2 cellular contexts compared by ENCODE assay signal in genomic region chr9:130021123-130021522, GRCh38.
A peak's percentile ranks its signal among the peaks of the same experiment; 100 is the strongest.
TF ChIP-seq lines count a peak whose summit lies in the region.

No MANE protein-coding gene starts in this region.

TF ChIP-seq in GM12878, 131 proteins besides CTCF, POLR2A, EP300 and RAD21 (continues in another document):
- peak; percentile 90 for TF ChIP-seq MEF2A (IDR thresholded peaks at IDR 0.05; ENCODE audit: insufficient read depth, low read depth, low read length)
- no peak for TF ChIP-seq MXI1 (IDR thresholded peaks at IDR 0.05; ENCODE audit: low read depth, low read length)
- peak; percentile 43; the same call in 1 of the 2 replicates for TF ChIP-seq RAD51 (IDR thresholded peaks at IDR 0.05)
- no peak for TF ChIP-seq SREBF2 (IDR thresholded peaks at IDR 0.05; ENCODE audit: low read length)
- TF ChIP-seq ZNF207 (IDR thresholded peaks at IDR 0.05; ENCODE audit: borderline replicate concordance), result no peak
- no peak for TF ChIP-seq RFX5 (IDR thresholded peaks at IDR 0.05; ENCODE audit: low read depth, low read length)
- TF ChIP-seq RB1 (IDR thresholded peaks at IDR 0.05; ENCODE audit: borderline replicate concordance), result no peak
- no peak for TF ChIP-seq IKZF1 (conservative IDR thresholded peaks at IDR 0.05)
- TF ChIP-seq EED (IDR thresholded peaks at IDR 0.05; ENCODE audit: low read depth), result no peak
- TF ChIP-seq CEBPB (IDR thresholded peaks at IDR 0.05; ENCODE audit: borderline replicate concordance in 1 of 2, low read depth in 2 of 2, low read length in 2 of 2), result peak in 1 of 2 experiments; percentile 56; a peak in 1 of 4 replicates
- TF ChIP-seq BCL11A (IDR thresholded peaks at IDR 0.05; ENCODE audit: low read depth, low read length), result peak; percentile 16; the same call in 1 of the 2 replicates
- peak; percentile 62 for TF ChIP-seq ZNF687 (IDR thresholded peaks at IDR 0.05)
- no peak for TF ChIP-seq HSF1 (IDR thresholded peaks at IDR 0.05; ENCODE audit: low read depth, low read length)
- peak; percentile 28; the same call in 1 of the 2 replicates for TF ChIP-seq POLR2AphosphoS2 (IDR thresholded peaks at IDR 0.05; ENCODE audit: low read depth, low read length)
- TF ChIP-seq CHD1 (IDR thresholded peaks at IDR 0.05; ENCODE audit: low read depth, low read length), result no peak
- no peak for TF ChIP-seq SUPT20H (IDR thresholded peaks at IDR 0.05; ENCODE audit: borderline replicate concordance, control insufficient read depth, low read depth, low read length)
- TF ChIP-seq HCFC1 (IDR thresholded peaks at IDR 0.05; ENCODE audit: low read length), result no peak
- TF ChIP-seq FOXM1 (IDR thresholded peaks at IDR 0.05; ENCODE audit: low read depth, low read length), result peak; percentile 54; the same call in 1 of the 2 replicates
- no peak for TF ChIP-seq FOS (IDR thresholded peaks at IDR 0.05; ENCODE audit: borderline replicate concordance, extremely low read depth, insufficient read length)
- TF ChIP-seq RUNX3 (IDR thresholded peaks at IDR 0.05; ENCODE audit: low read length), result peak; percentile 55
- no peak for TF ChIP-seq ZBTB4 (CRISPR knock-in tag; IDR thresholded peaks at IDR 0.05)
- peak; percentile 46 to 58; a peak in 2 of 4 replicates for TF ChIP-seq BHLHE40 (IDR thresholded peaks at IDR 0.05; ENCODE audit: borderline replicate concordance in 1 of 2, low read depth in 2 of 2, low read length in 1 of 2)

TF ChIP-seq in SK-N-SH treated with all-trans-retinoic acid at 6 μM for 48 hours, 23 proteins besides CTCF, POLR2A, EP300 and RAD21:
- no peak for TF ChIP-seq ZNF565 (CRISPR knock-in tag; conservative IDR thresholded peaks at IDR 0.05; ENCODE audit: low read depth)
- no peak for TF ChIP-seq ARNTL (CRISPR knock-in tag; IDR thresholded peaks at IDR 0.05; ENCODE audit: borderline replicate concordance, low read depth)
- no peak for TF ChIP-seq ZFP3 (CRISPR knock-in tag; IDR thresholded peaks at IDR 0.05)
- no peak for TF ChIP-seq CREB5 (CRISPR knock-in tag; IDR thresholded peaks at IDR 0.05; ENCODE audit: low read depth)
- TF ChIP-seq SNAI2 (CRISPR knock-in tag; IDR thresholded peaks at IDR 0.05), result no peak
- TF ChIP-seq GLIS3 (CRISPR knock-in tag; IDR thresholded peaks at IDR 0.05), result no peak
- no peak for TF ChIP-seq BACH2 (CRISPR knock-in tag; IDR thresholded peaks at IDR 0.05; ENCODE audit: borderline replicate concordance)
- TF ChIP-seq ZNF8 (CRISPR knock-in tag; IDR thresholded peaks at IDR 0.05), result no peak
- TF ChIP-seq TSHZ2 (CRISPR knock-in tag; IDR thresholded peaks at IDR 0.05), result no peak
- TF ChIP-seq TCF4 (CRISPR knock-in tag; IDR thresholded peaks at IDR 0.05; ENCODE audit: borderline replicate concordance), result no peak
- no peak for TF ChIP-seq CSDC2 (CRISPR knock-in tag; IDR thresholded peaks at IDR 0.05)
- no peak for TF ChIP-seq PATZ1 (CRISPR knock-in tag; IDR thresholded peaks at IDR 0.05; ENCODE audit: borderline replicate concordance)
- TF ChIP-seq RARB (CRISPR knock-in tag; IDR thresholded peaks at IDR 0.05), result no peak
